ENCODE assay signal across 9 cellular contexts in genomic region chr10:43197834-43198681, GRCh38. TPM values are rescaled to one million over a fixed set of nuclear protein-coding genes. Genes with fewer than 3 reads are reported as not detected.
A peak's percentile ranks its signal among the peaks of the same experiment; 100 is the strongest.
DNase-seq lines count a peak whose midpoint lies in the region; ATAC-seq and TF ChIP-seq lines count a peak whose summit lies in the region.
"Had no signal": no experiment of that assay in that cellular context is flagged by ENCODE, and none has a peak within 500 bp of the region (broad histone marks: within the 10 kb centered on the region; RNA-seq: fewer than 3 reads in every experiment).

No MANE protein-coding gene starts in this region.

- peaks cover 4 to 5% of the 10 kb centered on the region in 2 donors for H3K36me3 Mint-ChIP-seq in CD14-positive monocyte

- TF ChIP-seq POLR2A in GM18505 (IDR thresholded peaks at IDR 0.05; ENCODE audit: borderline replicate concordance, extremely low read depth, insufficient read depth, insufficient read length) = no peak

- H3K27ac ChIP-seq in left lung = no peak overlapping the region

- H3K9me3 Mint-ChIP-seq in CD14-positive monocyte = no peaks in the 10 kb centered on the region

- H3K4me3 Mint-ChIP-seq in CD14-positive monocyte = no peak overlapping the region

- peak; percentile 77 for TF ChIP-seq CTCF in CD14-positive monocyte (IDR thresholded peaks at IDR 0.05)
- TF ChIP-seq CTCF in WI38 (IDR thresholded peaks at IDR 0.05; ENCODE audit: low read depth, low read length) = peak; percentile 40
- TF ChIP-seq CTCF in left lung (IDR thresholded peaks at IDR 0.05) = peak in 1 of 2 donors; percentile 28

- H3K4me3 ChIP-seq in WI38 (ENCODE audit: low read depth, low read length) (no peak overlapping the region), left lung (no peak overlapping the region)

- intact Hi-C loops in CD14-positive monocyte (cut with micrococcal nuclease) (no loop called here), left lung (cut with DNase I) (no loop called here)

- H3K27me3 Mint-ChIP-seq in CD14-positive monocyte (ENCODE audit: low read depth in 3 of 3) = peaks cover 0 to 1% (median 0%) of the 10 kb centered on the region in 3 donors

- DNase-seq in CD14-positive monocyte (ENCODE audit: low spot score) = peak; percentile 51
- DNase-seq in HCEC 1CT = peak; percentile 17
- peak; percentile 29 to 63 for DNase-seq in left lung
- DNase-seq in NCI-H526 treated with DMSO at 0.1 percent for 48 hours (lab: John Stamatoyannopoulos, UW) = no peak
- DNase-seq in dedifferentiated amniotic fluid mesenchymal stem cell (ENCODE audit: extremely low spot score) = no peak

- H3K27me3 ChIP-seq in left lung = no peaks in the 10 kb centered on the region

- H3K27ac Mint-ChIP-seq in CD14-positive monocyte = peak overlapping the region in 1 of 7 donors; percentile 21

- ATAC-seq in left lung (no peak), GM18505 (IDR thresholded peaks at IDR 0.05; ENCODE audit: unreplicated experiment) (no peak), HG02884 (IDR thresholded peaks at IDR 0.05; ENCODE audit: unreplicated experiment) (no peak)
- ATAC-seq: left colon had no signal

- peaks cover 13% of the 10 kb centered on the region for H3K4me1 Mint-ChIP-seq in CD14-positive monocyte

- H3K36me3 ChIP-seq in left lung = peaks cover 0 to 10% of the 10 kb centered on the region in 2 donors

- peaks cover 6 to 12% of the 10 kb centered on the region in 2 donors for H3K4me1 ChIP-seq in left lung

- no peaks in the 10 kb centered on the region for H3K9me3 ChIP-seq in left lung

RNA-seq across cellular contexts. Expression of gene CSGALNACT2, which starts 59.8 kb away (rescaled TPM):
- polyA plus RNA-seq in CD14-positive monocyte = 10 to 100 TPM; 43.7 to 48.2 TPM
- total RNA-seq in left lung = 10 to 100 TPM; 32.4 to 39.9 TPM

Comparison
In these comparisons a context has a peak if more than half of its experiments do, and no peak if none do; other contexts are left out.
1. DNase-seq: peak in CD14-positive monocyte (single experiment), HCEC 1CT (single experiment) and left lung (2 of 2); none in NCI-H526 treated with DMSO at 0.1 percent for 48 hours (single experiment) and dedifferentiated amniotic fluid mesenchymal stem cell (single experiment).